Comparison of ENCODE assay signal across 8 cellular contexts in the genomic region with DNA sequence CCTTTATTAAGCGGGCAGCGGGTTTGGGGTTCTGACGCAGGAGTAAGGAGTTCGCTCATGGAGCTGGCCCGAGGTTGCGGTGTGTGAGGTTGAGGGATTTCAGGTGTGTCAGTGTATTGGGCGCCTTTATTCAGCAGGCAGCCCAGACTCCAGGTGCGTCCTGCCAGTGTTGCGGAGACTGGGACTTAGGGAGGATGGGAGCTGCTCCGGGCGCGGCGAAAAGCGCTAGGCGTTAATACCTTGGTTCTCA. TPM values are rescaled to one million over a fixed set of nuclear protein-coding genes. Genes with fewer than 3 reads are reported as not detected.
DNase-seq lines count a peak whose midpoint lies in the region; ATAC-seq, FAIRE-seq and TF ChIP-seq lines count a peak whose summit lies in the region.

No MANE protein-coding gene starts in this region.

- H3K27ac Mint-ChIP-seq in activated CD4-positive, alpha-beta T cell treated with anti-CD3 and anti-CD28 coated beads, Interleukin-2, amount 10 ng/mL, durations not matched to agents 7 days and 5 days = peak overlapping the region; percentile 92
- H3K27ac Mint-ChIP-seq in activated naive CD8-positive, alpha-beta T cell = peak overlapping the region; percentile 96

- H3K4me3 ChIP-seq in kidney (ENCODE audit: low read length in 2 of 2) = peak overlapping the region; percentile 53 to 83
- peak overlapping the region; percentile 85 for H3K4me3 ChIP-seq in thoracic aorta

- no peaks in the 10 kb centered on the region for H3K9me3 Mint-ChIP-seq in activated CD4-positive, alpha-beta T cell treated with anti-CD3 and anti-CD28 coated beads, Interleukin-2, amount 10 ng/mL, durations not matched to agents 7 days and 5 days
- H3K9me3 Mint-ChIP-seq in activated naive CD8-positive, alpha-beta T cell (ENCODE audit: low read depth) = no peaks in the 10 kb centered on the region

- no peaks in the 10 kb centered on the region for H3K9me3 ChIP-seq in kidney (ENCODE audit: control insufficient read depth in 1 of 2, low read length in 2 of 2)
- H3K9me3 ChIP-seq in thoracic aorta = no peaks in the 10 kb centered on the region

- peak overlapping the region; percentile 66 to 71 for H3K27ac ChIP-seq in kidney (ENCODE audit: low read depth in 2 of 2, low read length in 2 of 2)
- peak overlapping the region; percentile 86 for H3K27ac ChIP-seq in thoracic aorta

- FAIRE-seq in kidney (lab: Jason Lieb, UNC) = no peak

- CTCF ChIA-PET in activated CD4-positive, alpha-beta T cell treated with anti-CD3 and anti-CD28 coated beads, Interleukin-2, amount 10 ng/mL, durations not matched to agents 7 days and 5 days (lab: Charles Lee) = interaction anchor here (0.5 to 2.3 kb wide), 15 partner anchors 9 to 1029 kb away, joined by 3 to 13 read pairs (median 4); partner anchors contain the start of genes C3, CATSPERD and NRTN

- H3K27me3 ChIP-seq in thoracic aorta (replicated peaks; ENCODE audit: insufficient read depth) = no peaks in the 10 kb centered on the region

- peak overlapping the region; percentile 92 for H3K4me3 Mint-ChIP-seq in activated CD4-positive, alpha-beta T cell treated with anti-CD3 and anti-CD28 coated beads, Interleukin-2, amount 10 ng/mL, durations not matched to agents 7 days and 5 days
- H3K4me3 Mint-ChIP-seq in activated naive CD8-positive, alpha-beta T cell = peak overlapping the region; percentile 97

- intact Hi-C loops in kidney (cut with DNase I) = no loop called here

- ATAC-seq in thoracic aorta (ENCODE audit: insufficient number of reproducible peaks, low FRiP score, low read depth) = no peak
- ATAC-seq in HG03196 (IDR thresholded peaks at IDR 0.05; ENCODE audit: unreplicated experiment) = no peak

- peaks cover 29% of the 10 kb centered on the region for H3K4me1 Mint-ChIP-seq in activated CD4-positive, alpha-beta T cell treated with anti-CD3 and anti-CD28 coated beads, Interleukin-2, amount 10 ng/mL, durations not matched to agents 7 days and 5 days
- peaks cover 17% of the 10 kb centered on the region for H3K4me1 Mint-ChIP-seq in activated naive CD8-positive, alpha-beta T cell (ENCODE audit: low read depth)

- POLR2A ChIA-PET in activated CD4-positive, alpha-beta T cell treated with anti-CD3 and anti-CD28 coated beads, Interleukin-2, amount 10 ng/mL, durations not matched to agents 7 days and 5 days (lab: Charles Lee) = interaction anchor here (1.3 kb wide), 1 partner anchor 30 kb away, joined by 5 read pairs; the partner anchor contains the start of gene CATSPERD

- H3K4me1 ChIP-seq in kidney (ENCODE audit: control insufficient read depth in 1 of 2, insufficient read depth in 1 of 2, low read depth in 1 of 2, low read length in 2 of 2) (peaks cover 4 to 14% of the 10 kb centered on the region in 2 donors), thoracic aorta (ENCODE audit: control insufficient read depth in 1 of 2, low read depth in 2 of 2) (peaks cover 6 to 36% of the 10 kb centered on the region in 2 donors)

- H3K36me3 ChIP-seq in kidney (ENCODE audit: control insufficient read depth in 1 of 2, insufficient read depth in 2 of 2, low read length in 2 of 2) (peaks cover 9 to 19% of the 10 kb centered on the region in 2 donors), thoracic aorta (peaks cover 38% of the 10 kb centered on the region)

- peak; percentile 25 for DNase-seq in activated CD4-positive, alpha-beta T cell treated with anti-CD3 and anti-CD28 coated beads, Interleukin-2, amount 10 ng/mL, durations not matched to agents 7 days and 5 days
- DNase-seq in activated CD4-positive, alpha-beta T cell treated with anti-CD3 and anti-CD28 coated beads for 4 hours = no peak
- no peak for DNase-seq in kidney
- no peak for DNase-seq in thoracic aorta (ENCODE audit: low spot score)
- DNase-seq in NCI-H1417 treated with DMSO at 0.1 percent for 48 hours (lab: John Stamatoyannopoulos, UW) = no peak
- no peak for DNase-seq in NCI-H82 treated with DMSO at 0.1 percent for 48 hours (lab: John Stamatoyannopoulos, UW; ENCODE audit: unreplicated experiment)

- peaks cover 28% of the 10 kb centered on the region for H3K36me3 Mint-ChIP-seq in activated CD4-positive, alpha-beta T cell treated with anti-CD3 and anti-CD28 coated beads, Interleukin-2, amount 10 ng/mL, durations not matched to agents 7 days and 5 days (ENCODE audit: low read depth)
- peaks cover 6% of the 10 kb centered on the region for H3K36me3 Mint-ChIP-seq in activated naive CD8-positive, alpha-beta T cell

- peak overlapping the region; percentile 35 to 86 for H3K9ac ChIP-seq in kidney (ENCODE audit: low read length in 2 of 2)

- H3K27me3 Mint-ChIP-seq in activated CD4-positive, alpha-beta T cell treated with anti-CD3 and anti-CD28 coated beads, Interleukin-2, amount 10 ng/mL, durations not matched to agents 7 days and 5 days = no peaks in the 10 kb centered on the region
- no peaks in the 10 kb centered on the region for H3K27me3 Mint-ChIP-seq in activated naive CD8-positive, alpha-beta T cell

- TF ChIP-seq CTCF in kidney (IDR thresholded peaks at IDR 0.05; ENCODE audit: borderline replicate concordance, extremely low read depth, insufficient read depth) (no peak), thoracic aorta (IDR thresholded peaks at IDR 0.05) (no peak)

RNA-seq across cellular contexts. Expression of gene RPL36, which starts 0.8 kb away (rescaled TPM):
- 100 to 1,000 TPM; 880 to 925 TPM for total RNA-seq in activated CD4-positive, alpha-beta T cell treated with anti-CD3 and anti-CD28 coated beads, Interleukin-2, amount 10 ng/mL, durations not matched to agents 7 days and 5 days
- total RNA-seq in kidney = 564 TPM
- polyA plus RNA-seq in kidney (ENCODE audit: insufficient read depth, low read depth, low replicate concordance) = 1,593 TPM
- 100 to 1,000 TPM; 274 to 397 TPM for total RNA-seq in thoracic aorta

RNA-seq across cellular contexts. Expression of gene HSD11B1L, which starts 10.1 kb away (rescaled TPM):
- total RNA-seq in activated CD4-positive, alpha-beta T cell treated with anti-CD3 and anti-CD28 coated beads, Interleukin-2, amount 10 ng/mL, durations not matched to agents 7 days and 5 days = 1 to 10 TPM; 2.0 TPM
- 7.8 TPM for total RNA-seq in kidney
- polyA plus RNA-seq in kidney (ENCODE audit: insufficient read depth, low read depth, low replicate concordance) = 29.9 TPM
- total RNA-seq in thoracic aorta = 10 to 100 TPM in 1 of 2 donors, 1 to 10 TPM in 1; 7.5 to 11.6 TPM

RNA-seq across cellular contexts. Expression of gene MICOS13, which starts 10.6 kb away (rescaled TPM):
- total RNA-seq in activated CD4-positive, alpha-beta T cell treated with anti-CD3 and anti-CD28 coated beads, Interleukin-2, amount 10 ng/mL, durations not matched to agents 7 days and 5 days = 10 to 100 TPM; 43.5 to 48.2 TPM
- total RNA-seq in kidney (74.6 TPM), thoracic aorta (10 to 100 TPM; 16.9 to 43.7 TPM)
- 244 TPM for polyA plus RNA-seq in kidney (ENCODE audit: insufficient read depth, low read depth, low replicate concordance)

RNA-seq across cellular contexts. Expression of gene LONP1, which starts 29.1 kb away (rescaled TPM):
- 10 to 100 TPM; 71.7 to 79.6 TPM for total RNA-seq in activated CD4-positive, alpha-beta T cell treated with anti-CD3 and anti-CD28 coated beads, Interleukin-2, amount 10 ng/mL, durations not matched to agents 7 days and 5 days
- total RNA-seq in kidney (67.1 TPM), thoracic aorta (10 to 100 TPM; 52.8 to 82.8 TPM)
- 71.5 TPM for polyA plus RNA-seq in kidney (ENCODE audit: insufficient read depth, low read depth, low replicate concordance)

RNA-seq across cellular contexts. Expression of gene CATSPERD, which starts 29.6 kb away (rescaled TPM):
- not detected for total RNA-seq in activated CD4-positive, alpha-beta T cell treated with anti-CD3 and anti-CD28 coated beads, Interleukin-2, amount 10 ng/mL, durations not matched to agents 7 days and 5 days
- not detected for total RNA-seq in kidney
- not detected for polyA plus RNA-seq in kidney (ENCODE audit: insufficient read depth, low read depth, low replicate concordance)
- under 1 TPM in 1 of 2 donors, not detected in 1; 0.41 TPM for total RNA-seq in thoracic aorta
